Comparison of ENCODE assay signal across 10 cellular contexts in genomic region chr14:99568567-99569560, GRCh38. TPM values are rescaled to one million over a fixed set of nuclear protein-coding genes. Genes with fewer than 3 reads are reported as not detected.
DNase-seq lines count a peak whose midpoint lies in the region; ATAC-seq lines count a peak whose summit lies in the region.
"Had no signal": no experiment of that assay in that cellular context is flagged by ENCODE, and none has a peak within 500 bp of the region (broad histone marks: within the 10 kb centered on the region; RNA-seq: fewer than 3 reads in every experiment).

No MANE protein-coding gene starts in this region.

- H3K36me3 ChIP-seq in rectal smooth muscle tissue (ENCODE audit: control insufficient read depth, insufficient read depth, low read length): no peaks in the 10 kb centered on the region

- no peaks in the 10 kb centered on the region for H3K36me3 Mint-ChIP-seq in naive thymus-derived CD8-positive, alpha-beta T cell
- H3K36me3 Mint-ChIP-seq: naive B cell had no signal

- H3K9me3 Mint-ChIP-seq in naive thymus-derived CD8-positive, alpha-beta T cell: no peaks in the 10 kb centered on the region
- H3K9me3 Mint-ChIP-seq: naive B cell; stimulated activated naive CD8-positive, alpha-beta T cell treated with anti-CD3 and anti-CD28 coated beads, Interleukin-15, Interleukin-2, amounts not matched to agents 100 ng/mL and 50 ng/mL, for 24 hours had no signal

- no peaks in the 10 kb centered on the region for H3K27me3 ChIP-seq in rectal smooth muscle tissue (ENCODE audit: control insufficient read depth, insufficient read depth, low read length)

- POLR2A ChIA-PET in naive thymus-derived CD8-positive, alpha-beta T cell (lab: Charles Lee): no interaction called here

- no peak overlapping the region for H3K9ac ChIP-seq in rectal smooth muscle tissue (ENCODE audit: low read length)

- H3K27ac Mint-ChIP-seq in naive thymus-derived CD8-positive, alpha-beta T cell: peak overlapping the region in 1 of 10 donors; percentile 28
- H3K27ac Mint-ChIP-seq: stimulated activated naive CD8-positive, alpha-beta T cell treated with anti-CD3 and anti-CD28 coated beads, Interleukin-15, Interleukin-2, amounts not matched to agents 100 ng/mL and 50 ng/mL, for 24 hours had no signal

- peaks cover 0 to 14% (median 7%) of the 10 kb centered on the region in 4 donors for H3K4me1 Mint-ChIP-seq in naive thymus-derived CD8-positive, alpha-beta T cell

- no peak overlapping the region for H3K4me3 Mint-ChIP-seq in naive thymus-derived CD8-positive, alpha-beta T cell
- H3K4me3 Mint-ChIP-seq: stimulated activated naive CD8-positive, alpha-beta T cell treated with anti-CD3 and anti-CD28 coated beads, Interleukin-15, Interleukin-2, amounts not matched to agents 100 ng/mL and 50 ng/mL, for 24 hours had no signal

- ATAC-seq in GM18511 (IDR thresholded peaks at IDR 0.05; ENCODE audit: unreplicated experiment): peak; percentile 44
- no peak for ATAC-seq in naive thymus-derived CD8-positive, alpha-beta T cell
- no peak for ATAC-seq in HG02610 (IDR thresholded peaks at IDR 0.05; ENCODE audit: unreplicated experiment)

- peak overlapping the region; percentile 85 for H3K27ac ChIP-seq in rectal smooth muscle tissue (ENCODE audit: low read depth, low read length)

- peak; percentile 22 for DNase-seq in NCI-H345 treated with DMSO at 0.1 percent for 48 hours (lab: John Stamatoyannopoulos, UW; ENCODE audit: unreplicated experiment)
- DNase-seq in dermis blood vessel endothelial cell: peak; percentile 47
- no peak for DNase-seq in hypothalamus (lab: John Stamatoyannopoulos, UW)
- DNase-seq in naive thymus-derived CD8-positive, alpha-beta T cell: no peak
- no peak for DNase-seq in AML-193 (lab: John Stamatoyannopoulos, UW)
- DNase-seq: naive B cell had no signal

- H3K4me3 ChIP-seq in rectal smooth muscle tissue (ENCODE audit: low read length): no peak overlapping the region

- H3K27me3 Mint-ChIP-seq in naive thymus-derived CD8-positive, alpha-beta T cell: no peaks in the 10 kb centered on the region
- H3K27me3 Mint-ChIP-seq: stimulated activated naive CD8-positive, alpha-beta T cell treated with anti-CD3 and anti-CD28 coated beads, Interleukin-15, Interleukin-2, amounts not matched to agents 100 ng/mL and 50 ng/mL, for 24 hours had no signal

- peaks cover 85% of the 10 kb centered on the region for H3K4me1 ChIP-seq in rectal smooth muscle tissue (ENCODE audit: control insufficient read depth, insufficient read depth, low read length)

RNA-seq across cellular contexts. Expression of gene CCDC85C, which starts 35.1 kb away (rescaled TPM):
- total RNA-seq in dermis blood vessel endothelial cell: 14.5 and 32.4 TPM in 2 replicates
- 10 to 100 TPM in 1 of 2 experiments, 1 to 10 TPM in 1; 9.0 to 10.1 TPM for total RNA-seq in naive thymus-derived CD8-positive, alpha-beta T cell
- polyA plus RNA-seq in naive thymus-derived CD8-positive, alpha-beta T cell: 1 to 10 TPM in 2 of 3 donors, under 1 TPM in 1; 0.67 to 1.4 (median 1.3) TPM

Comparison
In these comparisons a context has a peak if more than half of its experiments do, and no peak if none do; other contexts are left out.
1. DNase-seq: peak in NCI-H345 treated with DMSO at 0.1 percent for 48 hours (single experiment) and dermis blood vessel endothelial cell (single experiment); none in hypothalamus (0 of 51), naive thymus-derived CD8-positive, alpha-beta T cell (0 of 10) and AML-193 (0 of 2).